Comparison of ENCODE assay signal across 10 cellular contexts in the genomic region with DNA sequence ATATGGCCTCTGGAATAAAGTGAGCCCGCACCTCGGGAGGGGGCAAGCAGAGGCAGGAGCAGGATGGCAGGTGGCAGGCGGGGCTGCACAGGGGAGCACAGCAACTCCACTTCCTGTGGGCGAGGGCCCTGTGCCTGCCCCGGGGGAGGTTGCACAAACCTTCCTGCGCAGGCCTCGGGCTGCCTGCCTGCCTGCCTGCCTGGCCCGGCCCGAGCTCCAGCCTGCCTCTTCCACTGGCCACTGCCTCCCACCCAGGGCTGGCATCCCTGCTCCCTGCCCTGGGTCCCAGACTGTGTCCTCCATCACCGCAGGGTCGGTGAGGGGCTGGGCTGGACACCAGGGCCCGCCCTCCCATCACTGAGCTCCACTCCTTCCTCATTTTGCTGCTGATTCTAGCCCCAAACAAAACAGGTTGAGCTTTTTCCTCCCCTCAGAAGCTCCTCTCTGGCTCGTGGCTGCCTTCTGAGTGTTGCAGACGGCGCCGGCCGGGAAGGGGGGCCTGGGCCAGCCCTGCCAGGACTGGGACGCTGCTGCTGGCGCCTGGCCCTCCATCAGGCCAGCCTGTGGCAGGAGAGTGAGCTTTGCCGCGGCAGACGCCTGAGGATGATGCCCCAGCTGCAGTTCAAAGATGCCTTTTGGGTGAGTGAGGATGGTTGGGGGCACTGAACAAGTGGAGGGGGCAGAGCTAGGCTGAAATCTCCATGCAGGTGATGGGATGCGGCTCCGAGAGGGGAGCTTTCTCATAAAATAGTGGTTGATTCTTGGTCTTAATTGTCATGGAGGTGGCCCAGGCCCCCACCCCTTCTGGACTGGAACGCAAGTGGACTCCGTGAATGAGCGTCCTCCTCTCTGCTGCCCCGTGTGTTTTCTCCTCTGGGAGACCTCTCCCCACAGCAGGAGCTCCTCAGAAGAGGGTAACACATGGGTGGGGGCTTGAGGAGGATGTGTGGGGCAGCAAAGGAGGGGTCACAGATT. TPM values are rescaled to one million over a fixed set of nuclear protein-coding genes. Genes with fewer than 3 reads are reported as not detected.
DNase-seq lines count a peak whose midpoint lies in the region; ATAC-seq and TF ChIP-seq lines count a peak whose summit lies in the region.
"Had no signal": no experiment of that assay in that cellular context is flagged by ENCODE, and none has a peak within 500 bp of the region (broad histone marks: within the 10 kb centered on the region; RNA-seq: fewer than 3 reads in every experiment).

PSTPIP1 (plus strand) TSS at position 156 of the 975 bp plus-strand sequence; CDS start at position 604, 448 bp downstream.

- POLR2A ChIA-PET in IMR-90 (lab: Charles Lee; ENCODE audit: unreplicated experiment), result no interaction called here
- POLR2A ChIA-PET in activated CD4-positive, alpha-beta T cell treated with anti-CD3 and anti-CD28 coated beads for 36 hours (lab: Charles Lee), result interaction anchor here (0.6 to 1.6 kb wide), 3 partner anchors 25 to 243 kb away, joined by 3 to 4 read pairs (median 3); no protein-coding TSS in a partner anchor

- TF ChIP-seq RAD21 in IMR-90 (IDR thresholded peaks at IDR 0.05; ENCODE audit: low read length), result no peak

- H3K27ac ChIP-seq in IMR-90 (ENCODE audit: insufficient read depth, low read length) (no peak within 1 kb of the TSS), duodenal mucosa (ENCODE audit: low read depth, low read length) (peak within 1 kb of the TSS; percentile 32), neural progenitor cell (no peak within 1 kb of the TSS)

- H3K9me3 Mint-ChIP-seq in activated CD4-positive, alpha-beta T cell treated with anti-CD3 and anti-CD28 coated beads for 36 hours (ENCODE audit: low read depth), result no peaks in the 10 kb centered on the region
- H3K9me3 Mint-ChIP-seq in neural progenitor cell, result no peaks in the 10 kb centered on the region

- H3K27me3 Mint-ChIP-seq in activated CD4-positive, alpha-beta T cell treated with anti-CD3 and anti-CD28 coated beads for 36 hours, result no peaks in the 10 kb centered on the region
- H3K27me3 Mint-ChIP-seq in neural progenitor cell (ENCODE audit: insufficient read depth, low read depth), result peaks cover 8% of the 10 kb centered on the region

- dilution Hi-C loops in IMR-90 (cut with HindIII; ENCODE audit: low sequenced_read_pairs, unreplicated experiment), result no loop called here

- no peak within 1 kb of the TSS for H2BK5ac ChIP-seq in IMR-90 (ENCODE audit: low read depth, low read length, poor library complexity, severe bottlenecking)

- H3K9me3 ChIP-seq in IMR-90 (ENCODE audit: control insufficient read depth, insufficient read depth, low read length) (no peaks in the 10 kb centered on the region), duodenal mucosa (ENCODE audit: control insufficient read depth in 1 of 2, low read length in 2 of 2) (no peaks in the 10 kb centered on the region), neural progenitor cell (ENCODE audit: low read depth) (no peaks in the 10 kb centered on the region)

- H3K79me1 ChIP-seq in IMR-90 (ENCODE audit: low read depth in 1 of 2, low read length in 2 of 2), result no peaks in the 10 kb centered on the region

- H4K20me1 ChIP-seq in IMR-90 (ENCODE audit: insufficient read depth, low read length) (no peaks in the 10 kb centered on the region), neural progenitor cell (ENCODE audit: low read depth) (no peaks in the 10 kb centered on the region)

- H3K4me3 ChIP-seq in IMR-90 (ENCODE audit: insufficient read depth, low read depth, low read length) (no peak within 1 kb of the TSS), duodenal mucosa (ENCODE audit: low read depth in 1 of 2, low read length in 2 of 2) (peak within 1 kb of the TSS; percentile 52 to 62), neural progenitor cell (no peak within 1 kb of the TSS)

- H2BK15ac ChIP-seq in IMR-90 (ENCODE audit: low read depth, low read length), result no peak within 1 kb of the TSS

- peak within 1 kb of the TSS; percentile 96 for H3K27ac Mint-ChIP-seq in activated CD4-positive, alpha-beta T cell treated with anti-CD3 and anti-CD28 coated beads for 36 hours
- H3K27ac Mint-ChIP-seq in neural progenitor cell, result no peak within 1 kb of the TSS

- H3K18ac ChIP-seq in IMR-90 (ENCODE audit: low read depth, low read length), result no peak within 1 kb of the TSS

- H2BK120ac ChIP-seq in IMR-90 (ENCODE audit: low read depth, low read length), result no peak within 1 kb of the TSS

- TF ChIP-seq POLR2A in GM18951 (IDR thresholded peaks at IDR 0.05; ENCODE audit: extremely low read depth, insufficient read depth, insufficient read length) (peak; percentile 74), IMR-90 (IDR thresholded peaks at IDR 0.05; ENCODE audit: low read depth, low read length) (no peak)

- H2AK9ac ChIP-seq in IMR-90 (replicated peaks; ENCODE audit: low read depth, low read length, poor library complexity), result no peak within 1 kb of the TSS

- H3K4me1 ChIP-seq in IMR-90 (ENCODE audit: control insufficient read depth, insufficient read depth, low read length) (peaks cover 8% of the 10 kb centered on the region), duodenal mucosa (ENCODE audit: control insufficient read depth in 1 of 2, insufficient read depth in 2 of 2, low read length in 2 of 2) (peaks cover 0 to 17% of the 10 kb centered on the region in 2 donors), neural progenitor cell (no peaks in the 10 kb centered on the region)

- no peak within 1 kb of the TSS for H2AK5ac ChIP-seq in IMR-90 (ENCODE audit: low read depth, low read length)

- H3K23ac ChIP-seq in IMR-90 (ENCODE audit: low read depth, low read length), result no peak within 1 kb of the TSS

- CTCF ChIA-PET in IMR-90 (lab: Yijun Ruan, JAX), result interaction anchor here (1.1 kb wide), 1 partner anchor 103 kb away, joined by 3 read pairs; no protein-coding TSS in a partner anchor
- CTCF ChIA-PET in activated CD4-positive, alpha-beta T cell treated with anti-CD3 and anti-CD28 coated beads for 36 hours (lab: Charles Lee), result interaction anchor here (0.5 to 2.5 kb wide), 8 partner anchors 11 to 616 kb away, joined by 3 to 13 read pairs (median 4); no protein-coding TSS in a partner anchor

- H4K91ac ChIP-seq in IMR-90 (ENCODE audit: insufficient read depth, low read depth, low read length), result no peak within 1 kb of the TSS; the same call in 1 of the 2 replicates

- TF ChIP-seq CTCF in IMR-90 (conservative IDR thresholded peaks at IDR 0.05; ENCODE audit: low read depth, low read length) (no peak), neural progenitor cell (IDR thresholded peaks at IDR 0.05) (no peak)

- 45% methylated on average over 14 of the region's 28 CpGs; no CpG with 5 or more reads in 1 of the 2 experiments for WGBS in IMR-90 (ENCODE audit: extremely low coverage in 2 of 2, insufficient read length in 1 of 2), 2 experiments

- H3K79me2 ChIP-seq in neural progenitor cell (ENCODE audit: low read depth), result no peaks in the 10 kb centered on the region

- H2AFZ ChIP-seq in IMR-90 (replicated peaks; ENCODE audit: low read length, poor library complexity) (peak within 1 kb of the TSS; percentile 66), neural progenitor cell (replicated peaks) (peak within 1 kb of the TSS; percentile 86)

- peak within 1 kb of the TSS; percentile 97 for H3K4me3 Mint-ChIP-seq in activated CD4-positive, alpha-beta T cell treated with anti-CD3 and anti-CD28 coated beads for 36 hours
- H3K4me3 Mint-ChIP-seq in neural progenitor cell, result no peak within 1 kb of the TSS

- intact Hi-C loops in IMR-90 (cut with micrococcal nuclease), result no loop called here
- intact Hi-C loops in activated CD4-positive, alpha-beta T cell treated with anti-CD3 and anti-CD28 coated beads for 36 hours (cut with DNase I, micrococcal nuclease), result loop anchor here in 1 of 2 experiments (10.0 kb wide), 1 partner anchor 1540 kb away; the partner anchor contains the start of gene SIN3A

- H3K56ac ChIP-seq in IMR-90 (ENCODE audit: extremely low read depth, insufficient read depth, low read length), result no peak within 1 kb of the TSS

- 0 out of 2 replicates have a peak, but pooled peaks cover 5% of the 10 kb centered on the region for H3K9me1 ChIP-seq in IMR-90 (ENCODE audit: insufficient read depth, low read length)

- peaks cover 57% of the 10 kb centered on the region for H3K4me1 Mint-ChIP-seq in activated CD4-positive, alpha-beta T cell treated with anti-CD3 and anti-CD28 coated beads for 36 hours
- H3K4me1 Mint-ChIP-seq in neural progenitor cell, result peaks cover 20% of the 10 kb centered on the region

- no peaks in the 10 kb centered on the region for H3F3A ChIP-seq in neural progenitor cell (ENCODE audit: low read depth)

- H3K27me3 ChIP-seq in IMR-90 (ENCODE audit: control insufficient read depth, insufficient read depth, low read length) (peaks cover 18% of the 10 kb centered on the region), duodenal mucosa (ENCODE audit: control insufficient read depth in 1 of 2, insufficient read depth in 2 of 2, low read length in 2 of 2) (no peaks in the 10 kb centered on the region), neural progenitor cell (no peaks in the 10 kb centered on the region)

- no TSS peak for BruUV-seq in IMR-90 (replicated peaks; lab: Mats Ljungman, UMichigan)

- H3K14ac ChIP-seq in IMR-90 (replicated peaks; ENCODE audit: low read depth, low read length), result no peak within 1 kb of the TSS

- H3K4me2 ChIP-seq in IMR-90 (ENCODE audit: low read depth, low read length), result no peak within 1 kb of the TSS
- H3K4me2 ChIP-seq in neural progenitor cell, result no peak within 1 kb of the TSS

- no peak within 1 kb of the TSS for H3K4ac ChIP-seq in IMR-90 (ENCODE audit: low read depth, low read length)

- H3K36me3 ChIP-seq in IMR-90 (ENCODE audit: control insufficient read depth, insufficient read depth, low read length) (no peaks in the 10 kb centered on the region), duodenal mucosa (ENCODE audit: control insufficient read depth in 1 of 2, insufficient read depth in 2 of 2, low read length in 2 of 2) (no peaks in the 10 kb centered on the region), neural progenitor cell (no peaks in the 10 kb centered on the region)

- H4K5ac ChIP-seq in IMR-90 (ENCODE audit: low read depth, low read length), result no peak within 1 kb of the TSS

- H2BK20ac ChIP-seq in IMR-90 (ENCODE audit: low read depth, low read length), result no peak within 1 kb of the TSS

- 0 out of 2 replicates have a peak, but pooled peaks have one; percentile 25 for ATAC-seq in IMR-90 (ENCODE audit: low read depth)
- ATAC-seq in activated CD4-positive, alpha-beta T cell treated with anti-CD3 and anti-CD28 coated beads for 36 hours, result peak; percentile 62
- ATAC-seq in HG02884 (IDR thresholded peaks at IDR 0.05; ENCODE audit: unreplicated experiment), result no peak
- no peak for ATAC-seq in HG03469 (IDR thresholded peaks at IDR 0.05; ENCODE audit: unreplicated experiment)

- in situ Hi-C loops in GM18951 (cut with MboI; ENCODE audit: low sequenced_read_pairs, unreplicated experiment) (no loop called here), IMR-90 (cut with MboI; ENCODE audit: low sequenced_read_pairs) (no loop called here)

- H4K8ac ChIP-seq in IMR-90 (ENCODE audit: low read depth in 2 of 2, low read length in 2 of 2), result peak within 1 kb of the TSS in 1 of 2 experiments; percentile 41; a peak in 2 of 4 replicates

- H3K36me3 Mint-ChIP-seq in activated CD4-positive, alpha-beta T cell treated with anti-CD3 and anti-CD28 coated beads for 36 hours (ENCODE audit: low read depth), result peaks cover 35% of the 10 kb centered on the region
- no peaks in the 10 kb centered on the region for H3K36me3 Mint-ChIP-seq in neural progenitor cell

- DNase-seq in IMR-90, result no peak
- DNase-seq in activated CD4-positive, alpha-beta T cell treated with anti-CD3 and anti-CD28 coated beads for 36 hours, result peak; percentile 87
- no peak for DNase-seq in neural progenitor cell (ENCODE audit: low spot score)
- DNase-seq in HT-29 (ENCODE audit: low spot score), result no peak

- H3K9ac ChIP-seq in IMR-90 (ENCODE audit: low read depth, low read length) (no peak within 1 kb of the TSS), duodenal mucosa (ENCODE audit: low read depth in 1 of 2, low read length in 2 of 2) (peak within 1 kb of the TSS; percentile 46 to 63), neural progenitor cell (no peak within 1 kb of the TSS)

RNA-seq across cellular contexts. Expression of gene PSTPIP1, which starts in this region (rescaled TPM):
- total RNA-seq in IMR-90 (2012; rRNA removed), result 0.36 and 0.56 TPM in 2 replicates
- 0.83 and 1.1 TPM in 2 replicates for polyA plus RNA-seq in IMR-90 (2012; rRNA removed)
- polyA plus RNA-seq in IMR-90 (2012; cell fraction: cytosol; rRNA removed), result 0.74 and 0.75 TPM in 2 replicates
- polyA plus RNA-seq in IMR-90 (2012; cell fraction: nucleus; rRNA removed; ENCODE audit: low replicate concordance), result 1.0 and 3.2 TPM in 2 replicates
- 100 to 1,000 TPM; 100 to 125 TPM for total RNA-seq in activated CD4-positive, alpha-beta T cell treated with anti-CD3 and anti-CD28 coated beads for 36 hours
- 0.19 and 0.77 TPM in 2 replicates for total RNA-seq in neural progenitor cell (ENCODE audit: low replicate concordance)
- total RNA-seq in HT-29 (2014; rRNA removed; shearing (Covaris generic)), result 0.76 TPM in 1 of 2 replicates, not detected in the other
- total RNA-seq: NCI-H460 had no signal
- polyA plus RNA-seq: neural cell had no signal

Comparison
In these comparisons a context has a peak if more than half of its experiments do, and no peak if none do; other contexts are left out.
1. RNA of gene PSTPIP1 (total RNA-seq): 100 to 125 TPM in activated CD4-positive, alpha-beta T cell treated with anti-CD3 and anti-CD28 coated beads for 36 hours; 0.76 TPM in HT-29, 0.36 to 0.56 TPM in IMR-90 and 0.19 to 0.77 TPM in neural progenitor cell; every median in the first group is over 10 times any median in the second.
2. ATAC-seq: peak in IMR-90 (single experiment) and activated CD4-positive, alpha-beta T cell treated with anti-CD3 and anti-CD28 coated beads for 36 hours (single experiment); none in HG02884 (single experiment) and HG03469 (single experiment).
3. H3K4me3 ChIP-seq: peak in duodenal mucosa (2 of 2); none in IMR-90 (single experiment) and neural progenitor cell (single experiment).
4. H3K9ac ChIP-seq: peak in duodenal mucosa (2 of 2); none in IMR-90 (single experiment) and neural progenitor cell (single experiment).